ENCODE assay signal across 9 cellular contexts in genomic region chr16:1296688-1297412, GRCh38. TPM values are rescaled to one million over a fixed set of nuclear protein-coding genes. Genes with fewer than 3 reads are reported as not detected.
A peak's percentile ranks its signal among the peaks of the same experiment; 100 is the strongest.
DNase-seq lines count a peak whose midpoint lies in the region; ATAC-seq and TF ChIP-seq lines count a peak whose summit lies in the region.
"Had no signal": no experiment of that assay in that cellular context is flagged by ENCODE, and none has a peak within 500 bp of the region (broad histone marks: within the 10 kb centered on the region; RNA-seq: fewer than 3 reads in every experiment).

No MANE protein-coding gene starts in this region.

- DNase-seq in stimulated activated CD4-positive, alpha-beta T cell treated with anti-CD3 and anti-CD28 coated beads, Interleukin-15, amount 100 ng/mL, for 24 hours: peak; percentile 26
- no peak for DNase-seq in stimulated activated CD4-positive, alpha-beta T cell treated with anti-CD3 and anti-CD28 coated beads, Interleukin-12 subunit alpha, Interleukin-12 subunit beta, amount 100 ng/mL, for 4 hours
- DNase-seq in activated B cell treated with CpG ODN at 0.5 μM for 24 hours: no peak
- DNase-seq in islet precursor cell: peak; percentile 94
- DNase-seq in posterior cingulate gyrus: no peak
- no peak for DNase-seq in NCI-H446 treated with DMSO at 0.1 percent for 48 hours (lab: John Stamatoyannopoulos, UW)
- DNase-seq in NCI-H2081 (lab: John Stamatoyannopoulos, UW): no peak
- DNase-seq in NCI-H1048 (lab: John Stamatoyannopoulos, UW): no peak

- no peaks in the 10 kb centered on the region for H3K9me3 Mint-ChIP-seq in activated B cell treated with CpG ODN at 0.5 μM for 24 hours

- peaks cover 18% of the 10 kb centered on the region for H3K27me3 Mint-ChIP-seq in activated B cell treated with CpG ODN at 0.5 μM for 24 hours

- CTCF ChIA-PET in activated B cell treated with CpG ODN at 0.5 μM for 24 hours (lab: Charles Lee): interaction anchor here (1.1 kb wide), 1 partner anchor 35 kb away, joined by 4 read pairs; no protein-coding TSS in a partner anchor

- H3K4me1 Mint-ChIP-seq in activated B cell treated with CpG ODN at 0.5 μM for 24 hours: peaks cover 36% of the 10 kb centered on the region

- peak overlapping the region; percentile 59 for H3K27ac Mint-ChIP-seq in activated B cell treated with CpG ODN at 0.5 μM for 24 hours

- no peak for TF ChIP-seq CTCF in activated B cell treated with CpG ODN at 0.5 μM for 24 hours (IDR thresholded peaks at IDR 0.05)

- intact Hi-C loops in activated B cell treated with CpG ODN at 0.5 μM for 24 hours (cut with micrococcal nuclease) (no loop called here), posterior cingulate gyrus (cut with DNase I) (no loop called here)

- ATAC-seq in activated B cell treated with CpG ODN at 0.5 μM for 24 hours (ENCODE audit: low read depth): peak; percentile 29

- no peaks in the 10 kb centered on the region for H3K36me3 Mint-ChIP-seq in activated B cell treated with CpG ODN at 0.5 μM for 24 hours (ENCODE audit: low read depth)

- H3K4me3 Mint-ChIP-seq in activated B cell treated with CpG ODN at 0.5 μM for 24 hours: peak overlapping the region; percentile 1

- POLR2A ChIA-PET in activated B cell treated with CpG ODN at 0.5 μM for 24 hours (lab: Charles Lee): interaction anchor here (0.7 to 1.2 kb wide), 2 partner anchors 12 to 124 kb away, joined by 3 to 6 read pairs; partner anchors contain the start of genes UBE2I and UQCC4

RNA-seq across cellular contexts. Expression of gene UBE2I, which starts 12.6 kb away (rescaled TPM):
- total RNA-seq in activated B cell treated with CpG ODN at 0.5 μM for 24 hours: 220 and 240 TPM in 2 replicates

RNA-seq across cellular contexts. Expression of gene BAIAP3, which starts 36.6 kb away (rescaled TPM):
- total RNA-seq in activated B cell treated with CpG ODN at 0.5 μM for 24 hours: 6.5 and 8.5 TPM in 2 replicates

RNA-seq across cellular contexts. Expression of gene TPSD1, which starts 41.0 kb away (rescaled TPM):
- not detected in 2 replicates for total RNA-seq in activated B cell treated with CpG ODN at 0.5 μM for 24 hours
- total RNA-seq: activated CD8-positive, alpha-beta memory T cell treated with anti-CD3 and anti-CD28 coated beads for 36 hours had no signal

RNA-seq across cellular contexts. Expression of gene TSR3, which starts 54.8 kb away (rescaled TPM):
- total RNA-seq in activated B cell treated with CpG ODN at 0.5 μM for 24 hours: 45.3 and 49.0 TPM in 2 replicates

RNA-seq across cellular contexts. Expression of gene GNPTG, which starts 54.9 kb away (rescaled TPM):
- 36.3 and 40.2 TPM in 2 replicates for total RNA-seq in activated B cell treated with CpG ODN at 0.5 μM for 24 hours

Comparison
In these comparisons a context has a peak if more than half of its experiments do, and no peak if none do; other contexts are left out.
1. DNase-seq: peak in stimulated activated CD4-positive, alpha-beta T cell treated with anti-CD3 and anti-CD28 coated beads, Interleukin-15, amount 100 ng/mL, for 24 hours (single experiment) and islet precursor cell (single experiment); none in stimulated activated CD4-positive, alpha-beta T cell treated with anti-CD3 and anti-CD28 coated beads, Interleukin-12 subunit alpha, Interleukin-12 subunit beta, amount 100 ng/mL, for 4 hours (single experiment), activated B cell treated with CpG ODN at 0.5 μM for 24 hours (single experiment), posterior cingulate gyrus (0 of 10), NCI-H446 treated with DMSO at 0.1 percent for 48 hours (single experiment), NCI-H2081 (0 of 2) and NCI-H1048 (single experiment).